15 cellular contexts compared by ENCODE assay signal in genomic region chr12:58067610-58068387, GRCh38.
DNase-seq lines count a peak whose midpoint lies in the region; ATAC-seq and TF ChIP-seq lines count a peak whose summit lies in the region.
"Had no signal": no experiment of that assay in that cellular context is flagged by ENCODE, and none has a peak within 500 bp of the region (broad histone marks: within the 10 kb centered on the region; RNA-seq: fewer than 3 reads in every experiment).

No MANE protein-coding gene starts in this region.

- H2AFZ ChIP-seq in GM23338, result no peak overlapping the region

- no peak overlapping the region for H3K4me3 ChIP-seq in AG09309 (ENCODE audit: control insufficient read depth, low read depth, low read length)
- H3K4me3 ChIP-seq in kidney epithelial cell (ENCODE audit: low read depth, low read length), result no peak overlapping the region
- H3K4me3 ChIP-seq in GM23338, result no peak overlapping the region

- intact Hi-C loops in MCF 10A (cut with micrococcal nuclease), result loop anchor here (2.0 kb wide), 2 partner anchors 37 to 243 kb away; no protein-coding TSS in a partner anchor

- H3K27me3 ChIP-seq in kidney epithelial cell (ENCODE audit: control insufficient read depth, insufficient read depth, low read length), result no peaks in the 10 kb centered on the region
- no peaks in the 10 kb centered on the region for H3K27me3 ChIP-seq in GM23338 (ENCODE audit: insufficient read depth)

- no peaks in the 10 kb centered on the region for H3F3A ChIP-seq in GM23338 (replicated peaks; ENCODE audit: low read depth)

- H3K9me2 ChIP-seq in GM23338 (ENCODE audit: insufficient read depth), result peaks cover 15% of the 10 kb centered on the region

- H3K27ac ChIP-seq in GM23338 (ENCODE audit: low read depth), result no peak overlapping the region

- peaks cover 41% of the 10 kb centered on the region for H3K4me1 Mint-ChIP-seq in MCF 10A (ENCODE audit: insufficient read depth, unreplicated experiment)
- H3K4me1 Mint-ChIP-seq in osteocyte (ENCODE audit: unreplicated experiment), result peaks cover 16% of the 10 kb centered on the region
- peaks cover 5% of the 10 kb centered on the region; the same call in 2 of the 3 replicates for H3K4me1 Mint-ChIP-seq in GM23338
- no peaks in the 10 kb centered on the region for H3K4me1 Mint-ChIP-seq in immature natural killer cell
- H3K4me1 Mint-ChIP-seq: activated B cell treated with CpG ODN at 0.5 μM for 24 hours, B cell had no signal

- H3K4me2 ChIP-seq in GM23338, result no peak overlapping the region

- H3K36me3 Mint-ChIP-seq in MCF 10A (ENCODE audit: insufficient read depth, unreplicated experiment), result no peaks in the 10 kb centered on the region
- H3K36me3 Mint-ChIP-seq in osteocyte (ENCODE audit: unreplicated experiment), result no peaks in the 10 kb centered on the region
- no peaks in the 10 kb centered on the region for H3K36me3 Mint-ChIP-seq in GM23338 (ENCODE audit: low read depth)
- H3K36me3 Mint-ChIP-seq in immature natural killer cell, result no peaks in the 10 kb centered on the region

- CTCF ChIA-PET in MCF 10A (lab: Yijun Ruan, JAX), result interaction anchor here (0.7 to 1.2 kb wide), 3 partner anchors 22 to 85 kb away, joined by 3 to 6 read pairs (median 4); no protein-coding TSS in a partner anchor

- POLR2A ChIA-PET in MCF 10A (lab: Yijun Ruan, JAX), result interaction anchor here (0.6 to 1.6 kb wide), 6 partner anchors 16 to 1620 kb away, joined by 3 to 6 read pairs (median 4); no protein-coding TSS in a partner anchor

- H3K27ac Mint-ChIP-seq in MCF 10A (ENCODE audit: low read depth, unreplicated experiment) (peak overlapping the region; percentile 92), osteocyte (ENCODE audit: unreplicated experiment) (no peak overlapping the region), GM23338 (no peak overlapping the region), immature natural killer cell (no peak overlapping the region)
- H3K27ac Mint-ChIP-seq: activated B cell treated with CpG ODN at 0.5 μM for 24 hours, B cell had no signal

- peaks cover 6% of the 10 kb centered on the region; the same call in 1 of the 2 replicates for H3K4me1 ChIP-seq in GM23338 (ENCODE audit: insufficient read depth)

- peak; percentile 70 for DNase-seq in AG09309 (ENCODE audit: low read depth)
- peak; percentile 24 for DNase-seq in HT1080 (ENCODE audit: low read depth)
- peak; percentile 89 for DNase-seq in MCF 10A (ENCODE audit: unreplicated experiment)
- peak; percentile 95 for DNase-seq in kidney epithelial cell (ENCODE audit: low read depth)
- DNase-seq in osteocyte (ENCODE audit: extremely low spot score, unreplicated experiment), result no peak
- no peak for DNase-seq in GM23338 (ENCODE audit: low spot score)
- DNase-seq in immature natural killer cell, result no peak
- DNase-seq: activated B cell treated with CpG ODN at 0.5 μM for 24 hours; aorta; KG1; NCI-H1694 treated with DMSO at 0.1 percent for 48 hours; NCI-H774; stimulated activated CD4-positive, alpha-beta T cell treated with anti-CD3 and anti-CD28 coated beads, Interleukin-15, amount 100 ng/mL, for 24 hours had no signal

- BruUV-seq in MCF 10A (replicated peaks; lab: Mats Ljungman, UMichigan), result no TSS peak

- no peaks in the 10 kb centered on the region for H3K27me3 Mint-ChIP-seq in MCF 10A (ENCODE audit: insufficient read depth, unreplicated experiment)
- H3K27me3 Mint-ChIP-seq in osteocyte (ENCODE audit: unreplicated experiment), result peaks cover 2% of the 10 kb centered on the region
- H3K27me3 Mint-ChIP-seq in GM23338 (ENCODE audit: insufficient read depth, low read depth, poor library complexity), result no peaks in the 10 kb centered on the region
- H3K27me3 Mint-ChIP-seq in immature natural killer cell (ENCODE audit: low read depth in 3 of 3), result peaks cover 0 to 3% (median 2%) of the 10 kb centered on the region in 3 donors

- H3K36me3 ChIP-seq in kidney epithelial cell (ENCODE audit: control insufficient read depth, insufficient read depth, low read length) (no peaks in the 10 kb centered on the region), GM23338 (ENCODE audit: insufficient read depth) (no peaks in the 10 kb centered on the region)

- H3K4me3 Mint-ChIP-seq in MCF 10A (ENCODE audit: unreplicated experiment), result no peak overlapping the region
- no peak overlapping the region for H3K4me3 Mint-ChIP-seq in osteocyte (ENCODE audit: unreplicated experiment)
- no peak overlapping the region for H3K4me3 Mint-ChIP-seq in GM23338
- no peak overlapping the region for H3K4me3 Mint-ChIP-seq in immature natural killer cell
- H3K4me3 Mint-ChIP-seq: activated B cell treated with CpG ODN at 0.5 μM for 24 hours, B cell had no signal

- H3K79me2 ChIP-seq in GM23338 (replicated peaks; ENCODE audit: insufficient read depth), result no peaks in the 10 kb centered on the region

- ATAC-seq in GM23338 (no peak), GM18498 (IDR thresholded peaks at IDR 0.05; ENCODE audit: unreplicated experiment) (no peak)

- no peaks in the 10 kb centered on the region for H4K20me1 ChIP-seq in GM23338 (replicated peaks; ENCODE audit: insufficient read depth)

- TF ChIP-seq CTCF in AG09309 (IDR thresholded peaks at IDR 0.05; ENCODE audit: control insufficient read depth, insufficient read depth, low read depth, low read length, missing control alignments), result no peak
- TF ChIP-seq CTCF in MCF 10A (IDR thresholded peaks at IDR 0.05; ENCODE audit: unreplicated experiment), result no peak
- no peak for TF ChIP-seq CTCF in kidney epithelial cell (IDR thresholded peaks at IDR 0.05; ENCODE audit: insufficient read depth, low read length, poor library complexity, severe bottlenecking)
- no peak for TF ChIP-seq CTCF in osteocyte (IDR thresholded peaks at IDR 0.05)
- no peak for TF ChIP-seq CTCF in GM23338 (conservative IDR thresholded peaks at IDR 0.05; ENCODE audit: low read depth in 2 of 2)

- H3K9me3 Mint-ChIP-seq in MCF 10A (ENCODE audit: unreplicated experiment) (no peaks in the 10 kb centered on the region), osteocyte (ENCODE audit: unreplicated experiment) (peaks cover 4% of the 10 kb centered on the region), GM23338 (no peaks in the 10 kb centered on the region), immature natural killer cell (peaks cover 0 to 2% (median 0%) of the 10 kb centered on the region in 6 donors)
- H3K9me3 Mint-ChIP-seq: activated B cell treated with CpG ODN at 0.5 μM for 24 hours had no signal

TF ChIP-seq in GM23338, 12 proteins besides CTCF, POLR2A, EP300 and RAD21 (continues in another document):
- TF ChIP-seq POLR2AphosphoS5 (IDR thresholded peaks at IDR 0.05; ENCODE audit: low read depth) (no peak), ZNF114 (CRISPR knock-in tag; IDR thresholded peaks at IDR 0.05) (no peak), CREB1 (CRISPR knock-in tag; IDR thresholded peaks at IDR 0.05; ENCODE audit: low read depth) (no peak), REST (IDR thresholded peaks at IDR 0.05; ENCODE audit: unreplicated experiment) (no peak), EZH2 (IDR thresholded peaks at IDR 0.05; ENCODE audit: low read depth, unreplicated experiment) (no peak), NANOG (IDR thresholded peaks at IDR 0.05; ENCODE audit: borderline replicate concordance) (no peak), ZNF331 (CRISPR knock-in tag; IDR thresholded peaks at IDR 0.05; ENCODE audit: low read depth) (no peak)

Comparison
In these comparisons a context has a peak if more than half of its experiments do, and no peak if none do; other contexts are left out.
1. DNase-seq: peak in AG09309 (single experiment), HT1080 (single experiment), MCF 10A (single experiment) and kidney epithelial cell (single experiment); none in osteocyte (single experiment), GM23338 (single experiment) and immature natural killer cell (0 of 3).